Comparison of ENCODE assay signal across 18 cellular contexts in the genomic region with DNA sequence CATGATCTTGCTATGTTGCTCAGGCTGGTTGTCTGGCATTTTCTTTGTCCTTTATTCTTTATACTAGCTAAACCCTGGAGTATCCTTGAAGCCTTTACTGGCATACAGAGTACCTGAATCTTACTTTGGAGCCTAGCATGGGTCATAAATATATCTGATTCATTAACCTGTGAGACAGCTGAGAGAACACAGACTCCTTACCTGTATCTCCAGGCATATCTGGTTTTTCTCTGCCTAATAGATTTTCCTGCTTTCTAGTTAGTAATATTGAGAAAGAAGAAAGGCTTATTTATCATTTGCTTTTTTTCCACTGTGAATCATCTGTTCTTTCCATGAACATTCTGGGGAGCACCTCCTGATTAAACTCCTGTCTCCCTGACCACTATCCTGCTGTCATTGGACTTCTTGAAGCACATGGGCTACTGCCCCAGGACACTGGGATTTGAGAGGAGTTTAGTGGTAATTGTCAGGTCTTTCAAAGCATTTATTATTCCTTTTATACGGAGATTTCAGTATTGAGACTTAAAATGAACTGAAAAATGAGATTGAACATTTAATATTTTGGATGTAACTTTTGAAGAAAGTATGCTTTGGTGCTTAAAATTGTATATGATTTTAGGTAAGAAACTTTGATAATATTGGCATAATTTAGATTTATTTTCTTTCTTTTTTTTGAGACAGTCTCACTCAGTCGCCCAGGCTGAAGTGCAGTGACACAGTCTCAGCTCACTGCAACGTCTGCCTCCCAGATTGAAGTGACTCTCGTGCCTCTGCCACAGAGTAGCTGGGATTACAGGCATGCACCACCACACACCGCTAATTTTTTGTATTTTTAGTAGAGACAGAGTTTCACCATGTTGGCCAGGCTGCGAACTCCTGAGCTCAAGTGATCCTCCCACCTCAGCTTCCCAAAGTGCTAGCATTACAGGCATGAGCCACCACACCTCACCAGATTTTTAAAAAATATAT. TPM values are rescaled to one million over a fixed set of nuclear protein-coding genes. Genes with fewer than 3 reads are reported as not detected.
"Had no signal": no experiment of that assay in that cellular context is flagged by ENCODE, and none has a peak within 500 bp of the region (broad histone marks: within the 10 kb centered on the region; RNA-seq: fewer than 3 reads in every experiment).

No MANE protein-coding gene starts in this region.

- H3K27ac ChIP-seq: gastroesophageal sphincter, heart right ventricle, right lobe of liver, spleen had no signal

- H3K27ac Mint-ChIP-seq: T-cell had no signal

- H3K4me1 ChIP-seq: gastroesophageal sphincter, heart right ventricle, spleen, uterus had no signal

- H3K36me3 ChIP-seq: uterus had no signal

- H3K27me3 Mint-ChIP-seq: T-cell had no signal

- H3K4me3 Mint-ChIP-seq: neural crest cell, T-cell had no signal

- H3K9me3 Mint-ChIP-seq: neural crest cell, T-cell had no signal

- ATAC-seq: gastroesophageal sphincter, heart right ventricle, left colon, right lobe of liver, T-cell had no signal

- H3K4me1 Mint-ChIP-seq: neural crest cell had no signal

- H3K4me3 ChIP-seq: gastroesophageal sphincter, heart right ventricle, lung, right lobe of liver, spleen, uterus had no signal

- H3K9me3 ChIP-seq: gastroesophageal sphincter, heart right ventricle, right lobe of liver, spleen, uterus had no signal

- H3K27me3 ChIP-seq: gastroesophageal sphincter, heart right ventricle, right lobe of liver, spleen, uterus had no signal

- DNase-seq: activated CD8-positive, alpha-beta memory T cell treated with anti-CD3 and anti-CD28 coated beads for 24 hours; activated effector memory CD4-positive, alpha-beta T cell treated with Interleukin-2 at 50 U/mL for 16 hours; dermis blood vessel endothelial cell; heart right ventricle; left colon; spleen; T-cell; T1000; uterus had no signal

RNA-seq across cellular contexts. Expression of a gene that starts 29.8 kb away (rescaled TPM):
- total RNA-seq: astrocyte, chondrocyte, gastroesophageal sphincter, neural crest cell, osteocyte, pulmonary artery endothelial cell, SK-MEL-5, spleen, T-cell had no signal
- polyA plus RNA-seq: spleen had no signal

RNA-seq across cellular contexts. Expression of a gene that starts 36.4 kb away (rescaled TPM):
- total RNA-seq: SK-MEL-5 had no signal

RNA-seq across cellular contexts. Expression of a gene that starts 44.7 kb away (rescaled TPM):
- total RNA-seq: astrocyte, chondrocyte, dermis blood vessel endothelial cell, gastroesophageal sphincter, heart right ventricle, lung, neural crest cell, osteocyte, pulmonary artery endothelial cell, right lobe of liver, SK-MEL-5, spleen, T-cell, uterus had no signal
- polyA plus RNA-seq: heart right ventricle, lung, spleen had no signal
